In the genomic region with DNA sequence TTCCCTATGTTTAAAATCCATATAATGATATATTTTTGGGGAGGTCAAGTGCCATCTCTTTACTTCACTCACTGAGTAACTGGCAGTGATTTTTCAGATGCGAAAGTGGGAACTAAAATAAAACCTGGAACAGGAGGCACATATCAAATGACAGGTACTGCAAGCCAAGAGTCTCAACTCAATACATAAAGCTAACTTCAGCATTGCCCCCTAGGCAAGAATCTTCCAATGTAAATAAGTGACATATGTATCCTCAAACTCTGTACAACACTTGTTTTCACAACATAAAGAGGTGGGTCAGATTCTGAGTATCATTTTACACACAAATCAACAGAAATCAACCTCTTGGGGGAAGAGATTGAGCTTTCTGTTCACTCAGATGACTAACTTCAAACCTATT, we compare ENCODE assay signal across 1 cellular context.
TF ChIP-seq lines count a peak whose summit lies in the region.

No MANE protein-coding gene starts in this region.

TF ChIP-seq in GM23338, 12 proteins besides CTCF, POLR2A, EP300 and RAD21:
- TF ChIP-seq, protein P1, sequence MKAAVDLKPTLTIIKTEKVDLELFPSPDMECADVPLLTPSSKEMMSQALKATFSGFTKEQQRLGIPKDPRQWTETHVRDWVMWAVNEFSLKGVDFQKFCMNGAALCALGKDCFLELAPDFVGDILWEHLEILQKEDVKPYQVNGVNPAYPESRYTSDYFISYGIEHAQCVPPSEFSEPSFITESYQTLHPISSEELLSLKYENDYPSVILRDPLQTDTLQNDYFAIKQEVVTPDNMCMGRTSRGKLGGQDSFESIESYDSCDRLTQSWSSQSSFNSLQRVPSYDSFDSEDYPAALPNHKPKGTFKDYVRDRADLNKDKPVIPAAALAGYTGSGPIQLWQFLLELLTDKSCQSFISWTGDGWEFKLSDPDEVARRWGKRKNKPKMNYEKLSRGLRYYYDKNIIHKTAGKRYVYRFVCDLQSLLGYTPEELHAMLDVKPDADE (IDR thresholded peaks at IDR 0.05): no peak
- TF ChIP-seq NANOG (IDR thresholded peaks at IDR 0.05; ENCODE audit: borderline replicate concordance) (no peak), ZNF331 (CRISPR knock-in tag; IDR thresholded peaks at IDR 0.05; ENCODE audit: low read depth) (no peak), CREB1 (CRISPR knock-in tag; IDR thresholded peaks at IDR 0.05; ENCODE audit: low read depth) (no peak), POLR2AphosphoS5 (IDR thresholded peaks at IDR 0.05; ENCODE audit: low read depth) (no peak), ZNF114 (CRISPR knock-in tag; IDR thresholded peaks at IDR 0.05) (no peak), JUNB (IDR thresholded peaks at IDR 0.05; ENCODE audit: unreplicated experiment) (no peak), EZH2phosphoT487 (IDR thresholded peaks at IDR 0.05; ENCODE audit: unreplicated experiment) (no peak), STAT1 (IDR thresholded peaks at IDR 0.05; ENCODE audit: unreplicated experiment) (no peak), EZH2 (IDR thresholded peaks at IDR 0.05; ENCODE audit: low read depth, unreplicated experiment) (no peak)
- TF ChIP-seq, protein P2, sequence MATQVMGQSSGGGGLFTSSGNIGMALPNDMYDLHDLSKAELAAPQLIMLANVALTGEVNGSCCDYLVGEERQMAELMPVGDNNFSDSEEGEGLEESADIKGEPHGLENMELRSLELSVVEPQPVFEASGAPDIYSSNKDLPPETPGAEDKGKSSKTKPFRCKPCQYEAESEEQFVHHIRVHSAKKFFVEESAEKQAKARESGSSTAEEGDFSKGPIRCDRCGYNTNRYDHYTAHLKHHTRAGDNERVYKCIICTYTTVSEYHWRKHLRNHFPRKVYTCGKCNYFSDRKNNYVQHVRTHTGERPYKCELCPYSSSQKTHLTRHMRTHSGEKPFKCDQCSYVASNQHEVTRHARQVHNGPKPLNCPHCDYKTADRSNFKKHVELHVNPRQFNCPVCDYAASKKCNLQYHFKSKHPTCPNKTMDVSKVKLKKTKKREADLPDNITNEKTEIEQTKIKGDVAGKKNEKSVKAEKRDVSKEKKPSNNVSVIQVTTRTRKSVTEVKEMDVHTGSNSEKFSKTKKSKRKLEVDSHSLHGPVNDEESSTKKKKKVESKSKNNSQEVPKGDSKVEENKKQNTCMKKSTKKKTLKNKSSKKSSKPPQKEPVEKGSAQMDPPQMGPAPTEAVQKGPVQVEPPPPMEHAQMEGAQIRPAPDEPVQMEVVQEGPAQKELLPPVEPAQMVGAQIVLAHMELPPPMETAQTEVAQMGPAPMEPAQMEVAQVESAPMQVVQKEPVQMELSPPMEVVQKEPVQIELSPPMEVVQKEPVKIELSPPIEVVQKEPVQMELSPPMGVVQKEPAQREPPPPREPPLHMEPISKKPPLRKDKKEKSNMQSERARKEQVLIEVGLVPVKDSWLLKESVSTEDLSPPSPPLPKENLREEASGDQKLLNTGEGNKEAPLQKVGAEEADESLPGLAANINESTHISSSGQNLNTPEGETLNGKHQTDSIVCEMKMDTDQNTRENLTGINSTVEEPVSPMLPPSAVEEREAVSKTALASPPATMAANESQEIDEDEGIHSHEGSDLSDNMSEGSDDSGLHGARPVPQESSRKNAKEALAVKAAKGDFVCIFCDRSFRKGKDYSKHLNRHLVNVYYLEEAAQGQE (IDR thresholded peaks at IDR 0.05; ENCODE audit: unreplicated experiment): no peak
- TF ChIP-seq, protein P3, sequence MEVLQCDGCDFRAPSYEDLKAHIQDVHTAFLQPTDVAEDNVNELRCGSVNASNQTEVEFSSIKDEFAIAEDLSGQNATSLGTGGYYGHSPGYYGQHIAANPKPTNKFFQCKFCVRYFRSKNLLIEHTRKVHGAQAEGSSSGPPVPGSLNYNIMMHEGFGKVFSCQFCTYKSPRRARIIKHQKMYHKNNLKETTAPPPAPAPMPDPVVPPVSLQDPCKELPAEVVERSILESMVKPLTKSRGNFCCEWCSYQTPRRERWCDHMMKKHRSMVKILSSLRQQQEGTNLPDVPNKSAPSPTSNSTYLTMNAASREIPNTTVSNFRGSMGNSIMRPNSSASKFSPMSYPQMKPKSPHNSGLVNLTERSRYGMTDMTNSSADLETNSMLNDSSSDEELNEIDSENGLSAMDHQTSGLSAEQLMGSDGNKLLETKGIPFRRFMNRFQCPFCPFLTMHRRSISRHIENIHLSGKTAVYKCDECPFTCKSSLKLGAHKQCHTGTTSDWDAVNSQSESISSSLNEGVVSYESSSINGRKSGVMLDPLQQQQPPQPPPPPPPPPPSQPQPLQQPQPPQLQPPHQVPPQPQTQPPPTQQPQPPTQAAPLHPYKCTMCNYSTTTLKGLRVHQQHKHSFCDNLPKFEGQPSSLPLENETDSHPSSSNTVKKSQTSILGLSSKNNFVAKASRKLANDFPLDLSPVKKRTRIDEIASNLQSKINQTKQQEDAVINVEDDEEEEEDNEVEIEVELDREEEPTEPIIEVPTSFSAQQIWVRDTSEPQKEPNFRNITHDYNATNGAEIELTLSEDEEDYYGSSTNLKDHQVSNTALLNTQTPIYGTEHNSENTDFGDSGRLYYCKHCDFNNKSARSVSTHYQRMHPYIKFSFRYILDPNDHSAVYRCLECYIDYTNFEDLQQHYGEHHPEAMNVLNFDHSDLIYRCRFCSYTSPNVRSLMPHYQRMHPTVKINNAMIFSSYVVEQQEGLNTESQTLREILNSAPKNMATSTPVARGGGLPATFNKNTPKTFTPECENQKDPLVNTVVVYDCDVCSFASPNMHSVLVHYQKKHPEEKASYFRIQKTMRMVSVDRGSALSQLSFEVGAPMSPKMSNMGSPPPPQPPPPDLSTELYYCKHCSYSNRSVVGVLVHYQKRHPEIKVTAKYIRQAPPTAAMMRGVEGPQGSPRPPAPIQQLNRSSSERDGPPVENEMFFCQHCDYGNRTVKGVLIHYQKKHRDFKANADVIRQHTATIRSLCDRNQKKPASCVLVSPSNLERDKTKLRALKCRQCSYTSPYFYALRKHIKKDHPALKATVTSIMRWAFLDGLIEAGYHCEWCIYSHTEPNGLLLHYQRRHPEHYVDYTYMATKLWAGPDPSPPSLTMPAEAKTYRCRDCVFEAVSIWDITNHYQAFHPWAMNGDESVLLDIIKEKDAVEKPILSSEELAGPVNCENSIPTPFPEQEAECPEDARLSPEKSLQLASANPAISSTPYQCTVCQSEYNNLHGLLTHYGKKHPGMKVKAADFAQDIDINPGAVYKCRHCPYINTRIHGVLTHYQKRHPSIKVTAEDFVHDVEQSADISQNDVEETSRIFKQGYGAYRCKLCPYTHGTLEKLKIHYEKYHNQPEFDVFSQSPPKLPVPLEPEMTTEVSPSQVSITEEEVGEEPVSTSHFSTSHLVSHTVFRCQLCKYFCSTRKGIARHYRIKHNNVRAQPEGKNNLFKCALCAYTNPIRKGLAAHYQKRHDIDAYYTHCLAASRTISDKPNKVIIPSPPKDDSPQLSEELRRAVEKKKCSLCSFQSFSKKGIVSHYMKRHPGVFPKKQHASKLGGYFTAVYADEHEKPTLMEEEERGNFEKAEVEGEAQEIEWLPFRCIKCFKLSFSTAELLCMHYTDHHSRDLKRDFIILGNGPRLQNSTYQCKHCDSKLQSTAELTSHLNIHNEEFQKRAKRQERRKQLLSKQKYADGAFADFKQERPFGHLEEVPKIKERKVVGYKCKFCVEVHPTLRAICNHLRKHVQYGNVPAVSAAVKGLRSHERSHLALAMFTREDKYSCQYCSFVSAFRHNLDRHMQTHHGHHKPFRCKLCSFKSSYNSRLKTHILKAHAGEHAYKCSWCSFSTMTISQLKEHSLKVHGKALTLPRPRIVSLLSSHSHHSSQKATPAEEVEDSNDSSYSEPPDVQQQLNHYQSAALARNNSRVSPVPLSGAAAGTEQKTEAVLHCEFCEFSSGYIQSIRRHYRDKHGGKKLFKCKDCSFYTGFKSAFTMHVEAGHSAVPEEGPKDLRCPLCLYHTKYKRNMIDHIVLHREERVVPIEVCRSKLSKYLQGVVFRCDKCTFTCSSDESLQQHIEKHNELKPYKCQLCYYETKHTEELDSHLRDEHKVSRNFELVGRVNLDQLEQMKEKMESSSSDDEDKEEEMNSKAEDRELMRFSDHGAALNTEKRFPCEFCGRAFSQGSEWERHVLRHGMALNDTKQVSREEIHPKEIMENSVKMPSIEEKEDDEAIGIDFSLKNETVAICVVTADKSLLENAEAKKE (CRISPR knock-in tag; IDR thresholded peaks at IDR 0.05): no peak
